Comparison of ENCODE assay signal across 1 cellular context in genomic region chr14:23076785-23077408, GRCh38.
TF ChIP-seq lines count a peak whose summit lies in the region.

No MANE protein-coding gene starts in this region.

TF ChIP-seq in SK-N-SH, 30 proteins besides CTCF, POLR2A, EP300 and RAD21 (continued from another document):
- TF ChIP-seq USF2 (IDR thresholded peaks at IDR 0.05; ENCODE audit: borderline replicate concordance, low read depth, low read length) (no peak), YY1 (IDR thresholded peaks at IDR 0.05; ENCODE audit: low read depth) (no peak), ZBTB33 (IDR thresholded peaks at IDR 0.05; ENCODE audit: borderline replicate concordance, low read depth) (no peak), RFX5 (IDR thresholded peaks at IDR 0.05; ENCODE audit: low read length) (no peak), SIN3A (IDR thresholded peaks at IDR 0.05; ENCODE audit: borderline replicate concordance, low read depth, low read length) (no peak), RXRA (IDR thresholded peaks at IDR 0.05; ENCODE audit: borderline replicate concordance, low read depth) (no peak), CHD2 (IDR thresholded peaks at IDR 0.05; ENCODE audit: low read length, partially characterized antibody) (no peak)
